ENCODE assay signal across 2 cellular contexts in the genomic region with DNA sequence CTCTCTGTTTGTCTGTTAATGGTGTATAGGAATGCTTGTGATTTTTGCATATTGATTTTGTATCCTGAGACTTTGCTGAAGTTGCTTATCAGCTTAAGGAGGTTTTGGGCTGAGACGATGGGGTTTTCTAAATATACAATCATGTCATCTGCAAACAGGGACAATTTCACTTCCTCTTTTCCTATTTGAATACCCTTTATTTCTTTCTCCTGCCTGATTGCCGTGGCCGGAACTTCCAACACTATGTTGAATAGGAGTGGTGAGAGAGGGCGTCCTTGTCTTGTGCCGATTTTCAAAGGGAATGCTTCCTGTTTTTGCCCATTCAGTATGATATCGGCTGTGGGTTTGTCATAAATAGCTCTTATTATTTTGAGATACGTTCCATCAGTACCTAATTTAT. TPM values are rescaled to one million over a fixed set of nuclear protein-coding genes. Genes with fewer than 3 reads are reported as not detected.
"Had no signal": no experiment of that assay in that cellular context is flagged by ENCODE, and none has a peak within 500 bp of the region (broad histone marks: within the 10 kb centered on the region; RNA-seq: fewer than 3 reads in every experiment).

No MANE protein-coding gene starts in this region.

RNA-seq across cellular contexts. Expression of gene CACNA1D, which starts 24.7 kb away (rescaled TPM):
- total RNA-seq: naive thymus-derived CD8-positive, alpha-beta T cell; pulmonary artery endothelial cell had no signal
- polyA plus RNA-seq: naive thymus-derived CD8-positive, alpha-beta T cell had no signal
